Comparison of ENCODE assay signal across 8 cellular contexts in genomic region chr10:43105119-43105792, GRCh38. TPM values are rescaled to one million over a fixed set of nuclear protein-coding genes. Genes with fewer than 3 reads are reported as not detected.
DNase-seq lines count a peak whose midpoint lies in the region; ATAC-seq and TF ChIP-seq lines count a peak whose summit lies in the region.

No MANE protein-coding gene starts in this region.

- H3K36me3 Mint-ChIP-seq in endothelial cell (ENCODE audit: low read depth, unreplicated experiment) (no peaks in the 10 kb centered on the region), mesothelial cell of epicardium (no peaks in the 10 kb centered on the region)

- peak overlapping the region; percentile 57 for H3K4me3 ChIP-seq in BJ (ENCODE audit: low read depth, low read length)

- H3K36me3 ChIP-seq in BJ (ENCODE audit: control insufficient read depth, insufficient read depth, low read length): no peaks in the 10 kb centered on the region

- H3K27me3 Mint-ChIP-seq in endothelial cell (ENCODE audit: unreplicated experiment) (peaks cover 19% of the 10 kb centered on the region), mesothelial cell of epicardium (ENCODE audit: low read depth) (peaks cover 39% of the 10 kb centered on the region)

- H3K27me3 ChIP-seq in BJ (ENCODE audit: control insufficient read depth, insufficient read depth, low read length): peaks cover 3% of the 10 kb centered on the region

- POLR2A ChIA-PET in BJ (lab: Charles Lee): no interaction called here

- ATAC-seq in GM19035 (IDR thresholded peaks at IDR 0.05; ENCODE audit: unreplicated experiment) (peak; percentile 87), HG03280 (IDR thresholded peaks at IDR 0.05; ENCODE audit: unreplicated experiment) (peak; percentile 82)

- TF ChIP-seq CTCF in BJ (IDR thresholded peaks at IDR 0.05; ENCODE audit: insufficient read depth, low read depth, low read length): peak; percentile 85
- TF ChIP-seq CTCF in endothelial cell (IDR thresholded peaks at IDR 0.05; ENCODE audit: unreplicated experiment): peak; percentile 98
- TF ChIP-seq CTCF in mesothelial cell of epicardium (IDR thresholded peaks at IDR 0.05; ENCODE audit: unreplicated experiment): peak; percentile 97

- CTCF ChIA-PET in BJ (lab: Yijun Ruan, JAX): interaction anchor here (0.8 to 7.2 kb wide), 8 partner anchors 12 to 352 kb away, joined by 3 to 57 read pairs (median 4); no protein-coding TSS in a partner anchor

- H3K4me1 Mint-ChIP-seq in endothelial cell (ENCODE audit: unreplicated experiment): no peaks in the 10 kb centered on the region
- H3K4me1 Mint-ChIP-seq in mesothelial cell of epicardium: peaks cover 4% of the 10 kb centered on the region

- DNase-seq in BJ (ENCODE audit: low read depth) (peak; percentile 19), NOMO-1 (lab: John Stamatoyannopoulos, UW; ENCODE audit: unreplicated experiment in 2 of 2) (peak; percentile 14 to 23), endothelial cell (ENCODE audit: low spot score) (peak; percentile 86), mesothelial cell of epicardium (ENCODE audit: low spot score in 2 of 2, unreplicated experiment in 2 of 2) (peak; percentile 68 to 88)
- DNase-seq in activated CD8-positive, alpha-beta memory T cell treated with anti-CD3 and anti-CD28 coated beads, Interleukin-2, amount 50 U/mL, for 1 hour (ENCODE audit: extremely low read depth): peak; percentile 17
- peak; percentile 66 for DNase-seq in stimulated activated CD8-positive, alpha-beta memory T cell treated with anti-CD3 and anti-CD28 coated beads, Interleukin-12 subunit alpha, Interleukin-12 subunit beta, amount 100 ng/mL, for 4 hours (ENCODE audit: low read depth)

- H3K4me3 Mint-ChIP-seq in endothelial cell (ENCODE audit: unreplicated experiment) (peak overlapping the region; percentile 31), mesothelial cell of epicardium (peak overlapping the region; percentile 66)

- H3K9me3 Mint-ChIP-seq in endothelial cell (ENCODE audit: unreplicated experiment) (no peaks in the 10 kb centered on the region), mesothelial cell of epicardium (no peaks in the 10 kb centered on the region)

- H3K27ac Mint-ChIP-seq in endothelial cell (ENCODE audit: unreplicated experiment): no peak overlapping the region
- H3K27ac Mint-ChIP-seq in mesothelial cell of epicardium: peak overlapping the region; percentile 72

RNA-seq across cellular contexts. Expression of gene RET, which starts 28.4 kb away (rescaled TPM):
- polyA plus RNA-seq in BJ (2011; rRNA removed): 0.28 and 0.29 TPM in 2 replicates
- 0.10 and 0.38 TPM in 2 replicates for polyA minus RNA-seq in BJ (2011; rRNA and poly(A)+ RNA removed)
- 0.28 TPM for total RNA-seq in endothelial cell (ENCODE audit: unreplicated experiment)
- 0.88 to 2.2 TPM (median 2.1 TPM) in 3 replicates for total RNA-seq in mesothelial cell of epicardium

RNA-seq across cellular contexts. Expression of gene CSGALNACT2, which starts 33.0 kb away (rescaled TPM):
- 14.1 and 24.9 TPM in 2 replicates for polyA plus RNA-seq in BJ (2011; rRNA removed)
- 10.0 and 10.4 TPM in 2 replicates for polyA minus RNA-seq in BJ (2011; rRNA and poly(A)+ RNA removed)
- total RNA-seq in endothelial cell (ENCODE audit: unreplicated experiment) (3.8 TPM), mesothelial cell of epicardium (14.3 to 15.4 TPM (median 14.8 TPM) in 3 replicates)

Comparison
In these comparisons a context has a peak if more than half of its experiments do, and no peak if none do; other contexts are left out.
1. Peak in every context shown above with its lines: DNase-seq, ATAC-seq and H3K4me3 ChIP-seq.
2. DNase-seq: peak in every context shown above with its lines; median percentile 86 in endothelial cell; 78 in mesothelial cell of epicardium; 66 in stimulated activated CD8-positive, alpha-beta memory T cell treated with anti-CD3 and anti-CD28 coated beads, Interleukin-12 subunit alpha, Interleukin-12 subunit beta, amount 100 ng/mL, for 4 hours; 19 in BJ; 18 in NOMO-1; 17 in activated CD8-positive, alpha-beta memory T cell treated with anti-CD3 and anti-CD28 coated beads, Interleukin-2, amount 50 U/mL, for 1 hour.